1 cellular context compared by ENCODE assay signal in the genomic region with DNA sequence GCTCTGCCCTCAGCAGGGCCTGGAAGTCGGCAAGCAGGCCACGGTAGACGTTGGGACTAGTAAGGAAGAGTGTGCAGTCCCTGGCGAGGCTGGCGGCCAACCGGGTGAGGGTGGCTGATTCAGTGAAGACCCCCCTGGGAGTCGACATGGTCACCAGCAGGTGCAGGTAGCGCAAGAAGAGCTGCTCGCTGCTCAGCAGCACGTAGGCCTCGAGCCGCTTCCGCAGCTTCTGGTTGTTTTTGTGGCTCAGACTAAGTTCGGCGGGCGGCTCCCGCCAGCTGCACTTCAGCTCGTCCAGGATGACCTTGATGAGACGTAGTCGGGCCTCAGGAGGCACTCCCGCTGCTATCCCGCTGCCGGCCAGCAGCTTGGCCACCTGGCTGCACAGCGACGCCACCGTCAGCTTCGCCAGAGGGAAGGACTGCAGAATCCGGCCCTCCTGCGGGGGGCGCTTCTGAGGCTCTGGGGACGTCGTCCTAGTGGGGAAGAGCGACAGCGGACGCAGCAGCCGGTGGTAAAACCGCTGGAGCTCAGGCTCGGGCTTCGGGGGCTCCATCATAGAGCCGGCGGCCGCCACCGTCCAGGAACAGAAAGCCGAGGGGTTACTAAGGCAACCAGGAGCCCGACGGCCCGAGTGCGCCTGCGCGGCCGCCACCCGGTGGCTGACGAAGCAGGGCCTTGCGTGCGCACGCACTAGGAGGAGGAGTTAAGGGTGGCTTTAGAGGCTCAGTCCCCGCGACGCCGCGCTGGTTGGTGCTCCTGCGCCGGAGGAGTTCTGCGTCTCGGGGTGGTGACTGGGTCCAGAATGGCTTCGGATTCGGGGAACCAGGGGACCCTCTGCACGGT.
TF ChIP-seq lines count a peak whose summit lies in the region.

TSS of gene CCDC87 (minus strand) at position 607 of the 846 bp plus-strand sequence. CDS start at position 559, 48 bp downstream.
TSS of gene CCS (plus strand) at position 729 of the 846 bp plus-strand sequence. CDS start at position 806, 77 bp downstream.

TF ChIP-seq in GM12878, 131 proteins besides CTCF, POLR2A, EP300 and RAD21 (continued from another document and continues in another):
- no peak for TF ChIP-seq MYC (IDR thresholded peaks at IDR 0.05; ENCODE audit: insufficient read depth, insufficient read length, insufficient replicate concordance, low read length, severe bottlenecking)
- TF ChIP-seq, protein P1, sequence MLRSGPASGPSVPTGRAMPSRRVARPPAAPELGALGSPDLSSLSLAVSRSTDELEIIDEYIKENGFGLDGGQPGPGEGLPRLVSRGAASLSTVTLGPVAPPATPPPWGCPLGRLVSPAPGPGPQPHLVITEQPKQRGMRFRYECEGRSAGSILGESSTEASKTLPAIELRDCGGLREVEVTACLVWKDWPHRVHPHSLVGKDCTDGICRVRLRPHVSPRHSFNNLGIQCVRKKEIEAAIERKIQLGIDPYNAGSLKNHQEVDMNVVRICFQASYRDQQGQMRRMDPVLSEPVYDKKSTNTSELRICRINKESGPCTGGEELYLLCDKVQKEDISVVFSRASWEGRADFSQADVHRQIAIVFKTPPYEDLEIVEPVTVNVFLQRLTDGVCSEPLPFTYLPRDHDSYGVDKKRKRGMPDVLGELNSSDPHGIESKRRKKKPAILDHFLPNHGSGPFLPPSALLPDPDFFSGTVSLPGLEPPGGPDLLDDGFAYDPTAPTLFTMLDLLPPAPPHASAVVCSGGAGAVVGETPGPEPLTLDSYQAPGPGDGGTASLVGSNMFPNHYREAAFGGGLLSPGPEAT (IDR thresholded peaks at IDR 0.05; ENCODE audit: low read depth): no peak; the same call in 1 of the 2 replicates
- TF ChIP-seq, protein P2, sequence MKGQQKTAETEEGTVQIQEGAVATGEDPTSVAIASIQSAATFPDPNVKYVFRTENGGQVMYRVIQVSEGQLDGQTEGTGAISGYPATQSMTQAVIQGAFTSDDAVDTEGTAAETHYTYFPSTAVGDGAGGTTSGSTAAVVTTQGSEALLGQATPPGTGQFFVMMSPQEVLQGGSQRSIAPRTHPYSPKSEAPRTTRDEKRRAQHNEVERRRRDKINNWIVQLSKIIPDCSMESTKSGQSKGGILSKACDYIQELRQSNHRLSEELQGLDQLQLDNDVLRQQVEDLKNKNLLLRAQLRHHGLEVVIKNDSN (IDR thresholded peaks at IDR 0.05; ENCODE audit: borderline replicate concordance, extremely low read length, insufficient read depth, low read depth, low read length): no peak
- no peak for TF ChIP-seq RCOR1 (conservative IDR thresholded peaks at IDR 0.05; ENCODE audit: low read depth, low read length)
- no peak for TF ChIP-seq ZNF207 (IDR thresholded peaks at IDR 0.05; ENCODE audit: borderline replicate concordance)
- TF ChIP-seq CBX3 (IDR thresholded peaks at IDR 0.05; ENCODE audit: borderline replicate concordance, low read depth): no peak
- TF ChIP-seq EZH2 (IDR thresholded peaks at IDR 0.05; ENCODE audit: borderline replicate concordance, control insufficient read depth, low read depth, low read length): no peak
- TF ChIP-seq CEBPB (IDR thresholded peaks at IDR 0.05; ENCODE audit: borderline replicate concordance in 1 of 2, low read depth in 2 of 2, low read length in 2 of 2): no peak
- TF ChIP-seq E4F1 (IDR thresholded peaks at IDR 0.05; ENCODE audit: borderline replicate concordance, partially characterized antibody): no peak
- TF ChIP-seq, protein P3, sequence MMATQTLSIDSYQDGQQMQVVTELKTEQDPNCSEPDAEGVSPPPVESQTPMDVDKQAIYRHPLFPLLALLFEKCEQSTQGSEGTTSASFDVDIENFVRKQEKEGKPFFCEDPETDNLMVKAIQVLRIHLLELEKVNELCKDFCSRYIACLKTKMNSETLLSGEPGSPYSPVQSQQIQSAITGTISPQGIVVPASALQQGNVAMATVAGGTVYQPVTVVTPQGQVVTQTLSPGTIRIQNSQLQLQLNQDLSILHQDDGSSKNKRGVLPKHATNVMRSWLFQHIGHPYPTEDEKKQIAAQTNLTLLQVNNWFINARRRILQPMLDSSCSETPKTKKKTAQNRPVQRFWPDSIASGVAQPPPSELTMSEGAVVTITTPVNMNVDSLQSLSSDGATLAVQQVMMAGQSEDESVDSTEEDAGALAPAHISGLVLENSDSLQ (IDR thresholded peaks at IDR 0.05): peak; percentile 56; the same call in 1 of the 2 replicates
- TF ChIP-seq, protein P4, sequence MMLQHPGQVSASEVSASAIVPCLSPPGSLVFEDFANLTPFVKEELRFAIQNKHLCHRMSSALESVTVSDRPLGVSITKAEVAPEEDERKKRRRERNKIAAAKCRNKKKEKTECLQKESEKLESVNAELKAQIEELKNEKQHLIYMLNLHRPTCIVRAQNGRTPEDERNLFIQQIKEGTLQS (IDR thresholded peaks at IDR 0.05; ENCODE audit: borderline replicate concordance, extremely low read depth, low read depth, low read length): no peak
- TF ChIP-seq, protein P5, sequence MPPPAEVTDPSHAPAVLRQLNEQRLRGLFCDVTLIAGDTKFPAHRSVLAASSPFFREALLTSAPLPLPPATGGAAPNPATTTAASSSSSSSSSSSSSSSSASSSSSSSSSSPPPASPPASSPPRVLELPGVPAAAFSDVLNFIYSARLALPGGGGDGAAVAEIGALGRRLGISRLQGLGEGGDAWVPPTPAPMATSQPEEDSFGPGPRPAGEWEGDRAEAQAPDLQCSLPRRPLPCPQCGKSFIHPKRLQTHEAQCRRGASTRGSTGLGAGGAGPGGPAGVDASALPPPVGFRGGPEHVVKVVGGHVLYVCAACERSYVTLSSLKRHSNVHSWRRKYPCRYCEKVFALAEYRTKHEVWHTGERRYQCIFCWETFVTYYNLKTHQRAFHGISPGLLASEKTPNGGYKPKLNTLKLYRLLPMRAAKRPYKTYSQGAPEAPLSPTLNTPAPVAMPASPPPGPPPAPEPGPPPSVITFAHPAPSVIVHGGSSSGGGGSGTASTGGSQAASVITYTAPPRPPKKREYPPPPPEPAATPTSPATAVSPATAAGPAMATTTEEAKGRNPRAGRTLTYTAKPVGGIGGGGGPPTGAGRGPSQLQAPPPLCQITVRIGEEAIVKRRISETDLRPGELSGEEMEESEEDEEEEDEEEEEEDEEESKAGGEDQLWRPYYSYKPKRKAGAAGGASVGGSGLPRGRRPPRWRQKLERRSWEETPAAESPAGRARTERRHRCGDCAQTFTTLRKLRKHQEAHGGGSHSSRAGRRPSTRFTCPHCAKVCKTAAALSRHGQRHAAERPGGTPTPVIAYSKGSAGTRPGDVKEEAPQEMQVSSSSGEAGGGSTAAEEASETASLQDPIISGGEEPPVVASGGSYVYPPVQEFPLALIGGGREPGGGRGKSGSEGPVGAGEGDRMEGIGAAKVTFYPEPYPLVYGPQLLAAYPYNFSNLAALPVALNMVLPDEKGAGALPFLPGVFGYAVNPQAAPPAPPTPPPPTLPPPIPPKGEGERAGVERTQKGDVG (CRISPR knock-in tag; IDR thresholded peaks at IDR 0.05): no peak
- no peak for TF ChIP-seq CHD2 (IDR thresholded peaks at IDR 0.05; ENCODE audit: borderline replicate concordance, low read depth, low read length)
- no peak for TF ChIP-seq EED (IDR thresholded peaks at IDR 0.05; ENCODE audit: low read depth)
- TF ChIP-seq IRF5 (IDR thresholded peaks at IDR 0.05; ENCODE audit: borderline replicate concordance): no peak
- TF ChIP-seq RB1 (IDR thresholded peaks at IDR 0.05; ENCODE audit: borderline replicate concordance): no peak; the same call in 1 of the 2 replicates
- 0 out of 2 replicates have a peak, but pooled peaks have one; percentile 40 for TF ChIP-seq STAT1 (conservative IDR thresholded peaks at IDR 0.05)
- TF ChIP-seq WRNIP1 (IDR thresholded peaks at IDR 0.05; ENCODE audit: borderline replicate concordance, low read depth, low read length): no peak
- TF ChIP-seq FOS (IDR thresholded peaks at IDR 0.05; ENCODE audit: borderline replicate concordance, extremely low read depth, insufficient read length): no peak
- no peak for TF ChIP-seq ESRRA (IDR thresholded peaks at IDR 0.05; ENCODE audit: low read length)
- TF ChIP-seq SMARCA5 (IDR thresholded peaks at IDR 0.05): 0 out of 2 replicates have a peak, but pooled peaks have one; percentile 59
- TF ChIP-seq REST (IDR thresholded peaks at IDR 0.05; ENCODE audit: low read depth, low read length): no peak
- TF ChIP-seq YY1 (IDR thresholded peaks at IDR 0.05; ENCODE audit: low read depth, low read length): 0 out of 2 replicates have a peak, but pooled peaks have one; percentile 9
- TF ChIP-seq ZBTB33 (IDR thresholded peaks at IDR 0.05): peak; percentile 48; the same call in 1 of the 2 replicates
- peak; percentile 80 for TF ChIP-seq TAF1 (IDR thresholded peaks at IDR 0.05; ENCODE audit: borderline replicate concordance, low read depth, low read length)
- TF ChIP-seq, protein P6, sequence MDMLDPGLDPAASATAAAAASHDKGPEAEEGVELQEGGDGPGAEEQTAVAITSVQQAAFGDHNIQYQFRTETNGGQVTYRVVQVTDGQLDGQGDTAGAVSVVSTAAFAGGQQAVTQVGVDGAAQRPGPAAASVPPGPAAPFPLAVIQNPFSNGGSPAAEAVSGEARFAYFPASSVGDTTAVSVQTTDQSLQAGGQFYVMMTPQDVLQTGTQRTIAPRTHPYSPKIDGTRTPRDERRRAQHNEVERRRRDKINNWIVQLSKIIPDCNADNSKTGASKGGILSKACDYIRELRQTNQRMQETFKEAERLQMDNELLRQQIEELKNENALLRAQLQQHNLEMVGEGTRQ (IDR thresholded peaks at IDR 0.05; ENCODE audit: borderline replicate concordance, low read depth, low read length): no peak
- no peak for TF ChIP-seq IRF4 (IDR thresholded peaks at IDR 0.05; ENCODE audit: low read depth, low read length)
- TF ChIP-seq YBX1 (IDR thresholded peaks at IDR 0.05): no peak
- TF ChIP-seq JUNB (IDR thresholded peaks at IDR 0.05): no peak
- TF ChIP-seq ETV6 (conservative IDR thresholded peaks at IDR 0.05 in 1 of 2, IDR thresholded peaks at IDR 0.05 in 1 of 2; ENCODE audit: borderline replicate concordance in 1 of 2, low read depth in 1 of 2): no peak
- TF ChIP-seq SIN3A (IDR thresholded peaks at IDR 0.05; ENCODE audit: low read depth, low read length): peak; percentile 81; the same call in 1 of the 2 replicates
- TF ChIP-seq NR2C1 (IDR thresholded peaks at IDR 0.05): no peak
- peak; percentile 68; the same call in 1 of the 2 replicates for TF ChIP-seq TCF12 (IDR thresholded peaks at IDR 0.05; ENCODE audit: low read depth, low read length)
- TF ChIP-seq NFYA (IDR thresholded peaks at IDR 0.05; ENCODE audit: borderline replicate concordance, low read depth, low read length): no peak
- peak; percentile 93 for TF ChIP-seq BMI1 (IDR thresholded peaks at IDR 0.05; ENCODE audit: borderline replicate concordance)
- peak; percentile 61; the same call in 1 of the 2 replicates for TF ChIP-seq PML (IDR thresholded peaks at IDR 0.05; ENCODE audit: low read length)
